In the genomic region with DNA sequence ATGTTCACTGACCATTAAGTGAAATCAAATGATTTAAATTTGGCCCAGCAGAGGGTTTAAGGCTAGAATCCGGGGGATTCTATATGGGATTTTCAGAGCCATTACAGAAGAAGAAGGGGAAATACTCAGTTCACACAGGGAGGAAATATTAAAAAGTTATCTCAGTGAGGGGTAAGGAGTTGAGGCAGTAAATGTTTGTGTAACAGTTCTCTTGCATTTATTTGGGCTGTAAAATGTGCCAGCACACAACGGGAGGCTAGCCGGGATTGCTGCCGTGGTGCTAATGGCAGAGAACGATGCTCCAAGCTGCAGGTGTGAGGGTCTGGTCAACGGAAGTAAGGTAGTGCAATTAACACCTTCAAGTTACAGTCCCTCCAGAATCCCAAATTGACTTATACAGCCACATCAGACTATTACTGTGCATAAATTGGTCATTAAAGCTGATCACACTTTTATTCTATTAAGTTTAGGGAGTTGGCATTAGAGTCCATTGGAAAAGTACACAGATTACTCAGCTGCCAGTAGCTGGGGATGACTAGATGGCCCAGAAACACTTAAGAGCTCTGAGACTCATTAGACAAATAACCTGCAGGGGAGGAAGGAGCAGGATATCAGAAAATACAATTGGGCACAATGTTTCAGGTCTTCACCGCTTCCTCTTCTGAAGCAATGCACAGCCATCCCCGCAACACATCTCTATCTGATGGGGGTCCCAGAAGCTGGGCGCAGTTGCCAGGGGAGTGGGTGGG, we compare ENCODE assay signal across 18 cellular contexts. TPM values are rescaled to one million over a fixed set of nuclear protein-coding genes. Genes with fewer than 3 reads are reported as not detected.
A peak's percentile ranks its signal among the peaks of the same experiment; 100 is the strongest.
DNase-seq lines count a peak whose midpoint lies in the region; ATAC-seq and TF ChIP-seq lines count a peak whose summit lies in the region.
"Had no signal": no experiment of that assay in that cellular context is flagged by ENCODE, and none has a peak within 500 bp of the region (broad histone marks: within the 10 kb centered on the region; RNA-seq: fewer than 3 reads in every experiment).

No MANE protein-coding gene starts in this region.

- H4K20me1 ChIP-seq in PC-3 (ENCODE audit: low read length), result no peaks in the 10 kb centered on the region

- no peak overlapping the region for H3K9ac ChIP-seq in PC-3 (ENCODE audit: low read length)
- H3K9ac ChIP-seq: BLaER1 treated with 17β-estradiol and CSF1 and Interleukin-3, amounts not matched to agents 10 nM and 100 nM had no signal

- no peak overlapping the region for H3K4me3 ChIP-seq in A673 (ENCODE audit: low read depth, low read length, poor library complexity, severe bottlenecking)
- no peak overlapping the region for H3K4me3 ChIP-seq in HEK293 (ENCODE audit: low read depth, low read length)
- no peak overlapping the region; the same call in 1 of the 2 replicates for H3K4me3 ChIP-seq in PC-3 (ENCODE audit: low read length)
- H3K4me3 ChIP-seq: BLaER1 treated with 17β-estradiol and CSF1 and Interleukin-3, amounts not matched to agents 10 nM and 100 nM; PC-9 had no signal

- H3K4me1 ChIP-seq in A673 (ENCODE audit: insufficient read depth, low read length, poor library complexity, severe bottlenecking) (peaks cover 32% of the 10 kb centered on the region), HEK293 (ENCODE audit: control insufficient read depth, insufficient read depth, low read length) (no peaks in the 10 kb centered on the region), PC-3 (ENCODE audit: insufficient read depth, low read length) (peaks cover 16% of the 10 kb centered on the region)

- peak overlapping the region; percentile 56 for H2AFZ ChIP-seq in PC-3 (ENCODE audit: low read length)
- H2AFZ ChIP-seq: PC-9 had no signal

- CTCF ChIA-PET in A673 (lab: Charles Lee) (no interaction called here), HEK293 (lab: Yijun Ruan, JAX) (interaction anchor here (0.7 kb wide), 1 partner anchor 35 kb away, joined by 3 read pairs; no protein-coding TSS in a partner anchor), PC-3 (lab: Charles Lee) (no interaction called here)

- TF ChIP-seq CTCF in A673 (conservative IDR thresholded peaks at IDR 0.05; ENCODE audit: low read depth, low read length) (no peak), HEK293 (tag by site-specific recombination; IDR thresholded peaks at IDR 0.05) (no peak), PC-3 (conservative IDR thresholded peaks at IDR 0.05; ENCODE audit: low read depth, low read length) (no peak)

- no peaks in the 10 kb centered on the region for H3K79me2 ChIP-seq in PC-3 (ENCODE audit: low read length)

- H3F3A ChIP-seq in PC-3 (ENCODE audit: low read length, unreplicated experiment), result no peaks in the 10 kb centered on the region

- peak overlapping the region; percentile 58 for H3K27ac ChIP-seq in A673 (ENCODE audit: low read depth, low read length, poor library complexity, severe bottlenecking)
- H3K27ac ChIP-seq in HEK293 (ENCODE audit: extremely low read depth, low read depth, low read length), result no peak overlapping the region
- peak overlapping the region; percentile 73 for H3K27ac ChIP-seq in PC-3 (ENCODE audit: low read length)
- H3K27ac ChIP-seq: BLaER1 treated with 17β-estradiol and CSF1 and Interleukin-3, amounts not matched to agents 10 nM and 100 nM; PC-9 had no signal

- no peaks in the 10 kb centered on the region for H3K9me2 ChIP-seq in PC-3 (replicated peaks; ENCODE audit: low read length)

- peak overlapping the region; percentile 69 for H3K4me2 ChIP-seq in PC-3 (ENCODE audit: low read length)
- H3K4me2 ChIP-seq: BLaER1 treated with 17β-estradiol and CSF1 and Interleukin-3, amounts not matched to agents 10 nM and 100 nM; PC-9 had no signal

- H3K9me3 ChIP-seq in A673 (ENCODE audit: low read depth, low read length, poor library complexity, severe bottlenecking) (no peaks in the 10 kb centered on the region), HEK293 (ENCODE audit: control insufficient read depth, insufficient read depth, low read depth, low read length) (no peaks in the 10 kb centered on the region), PC-3 (ENCODE audit: low read length) (no peaks in the 10 kb centered on the region)

- POLR2A ChIA-PET in A673 (lab: Charles Lee; ENCODE audit: low non-redundant PET), result no interaction called here
- POLR2A ChIA-PET in HEK293 (lab: Yijun Ruan, JAX), result interaction anchor here (0.7 kb wide), 1 partner anchor 23 kb away, joined by 3 read pairs; no protein-coding TSS in a partner anchor
- POLR2A ChIA-PET in PC-3 (lab: Charles Lee; ENCODE audit: unreplicated experiment), result interaction anchor here (0.7 kb wide), 1 partner anchor 10 kb away, joined by 3 read pairs; no protein-coding TSS in a partner anchor

- H3K36me3 ChIP-seq in A673 (ENCODE audit: insufficient read depth, low read length, poor library complexity, severe bottlenecking), result no peaks in the 10 kb centered on the region
- H3K36me3 ChIP-seq in HEK293 (ENCODE audit: control insufficient read depth in 2 of 2, insufficient read depth in 1 of 2, low read length in 2 of 2), result no peaks in the 10 kb centered on the region
- no peaks in the 10 kb centered on the region for H3K36me3 ChIP-seq in PC-3 (ENCODE audit: low read depth, low read length)

- ATAC-seq in PC-3 (peak; percentile 96), esophagus mucosa (peak; percentile 58), HG03520 (IDR thresholded peaks at IDR 0.05; ENCODE audit: unreplicated experiment) (no peak), HG03457 (IDR thresholded peaks at IDR 0.05; ENCODE audit: unreplicated experiment) (no peak)

- BruUV-seq in A673 (replicated peaks; lab: Mats Ljungman, UMichigan), result no TSS peak
- BruUV-seq in PC-3 (replicated peaks; lab: Mats Ljungman, UMichigan), result no TSS peak

- intact Hi-C loops in A673 (cut with micrococcal nuclease; ENCODE audit: unreplicated experiment) (no loop called here), PC-3 (cut with micrococcal nuclease) (loop anchor here (1.0 kb wide), 1 partner anchor 34 kb away; no protein-coding TSS in a partner anchor)

- DNase-seq in A673 (ENCODE audit: low spot score) (peak; percentile 84), PC-3 (peak; percentile 81), NCI-H345 (lab: John Stamatoyannopoulos, UW) (no peak)
- DNase-seq: CD8-positive, alpha-beta memory T cell; H9; KBM-7; MV-4-11; NCI-H187 treated with DMSO at 0.1 percent for 48 hours; NCI-H2171 treated with DMSO at 0.1 percent for 48 hours; NCI-H446 treated with DMSO at 0.1 percent for 48 hours; NCI-H774; PC-9 had no signal

- no peaks in the 10 kb centered on the region for H3K27me3 ChIP-seq in A673 (replicated peaks; ENCODE audit: insufficient read depth, low read depth, low read length, poor library complexity)
- H3K27me3 ChIP-seq in PC-3 (ENCODE audit: low read length), result no peaks in the 10 kb centered on the region
- H3K27me3 ChIP-seq: BLaER1 treated with 17β-estradiol and CSF1 and Interleukin-3, amounts not matched to agents 10 nM and 100 nM had no signal

TF ChIP-seq in HEK293, 187 proteins besides CTCF, POLR2A, EP300 and RAD21:
- TF ChIP-seq, protein P1, sequence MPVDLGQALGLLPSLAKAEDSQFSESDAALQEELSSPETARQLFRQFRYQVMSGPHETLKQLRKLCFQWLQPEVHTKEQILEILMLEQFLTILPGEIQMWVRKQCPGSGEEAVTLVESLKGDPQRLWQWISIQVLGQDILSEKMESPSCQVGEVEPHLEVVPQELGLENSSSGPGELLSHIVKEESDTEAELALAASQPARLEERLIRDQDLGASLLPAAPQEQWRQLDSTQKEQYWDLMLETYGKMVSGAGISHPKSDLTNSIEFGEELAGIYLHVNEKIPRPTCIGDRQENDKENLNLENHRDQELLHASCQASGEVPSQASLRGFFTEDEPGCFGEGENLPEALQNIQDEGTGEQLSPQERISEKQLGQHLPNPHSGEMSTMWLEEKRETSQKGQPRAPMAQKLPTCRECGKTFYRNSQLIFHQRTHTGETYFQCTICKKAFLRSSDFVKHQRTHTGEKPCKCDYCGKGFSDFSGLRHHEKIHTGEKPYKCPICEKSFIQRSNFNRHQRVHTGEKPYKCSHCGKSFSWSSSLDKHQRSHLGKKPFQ (tag by site-specific recombination; IDR thresholded peaks at IDR 0.05), result peak; percentile 36; the same call in 1 of the 2 replicates
- TF ChIP-seq ZNF596 (tag by site-specific recombination; IDR thresholded peaks at IDR 0.05) (no peak), ZNF76 (tag by site-specific recombination; IDR thresholded peaks at IDR 0.05; ENCODE audit: borderline replicate concordance, low read depth) (no peak), ZNF529 (tag by site-specific recombination; IDR thresholded peaks at IDR 0.05; ENCODE audit: insufficient replicate concordance) (no peak), ZNF513 (tag by site-specific recombination; IDR thresholded peaks at IDR 0.05) (no peak), ZFHX2 (tag by site-specific recombination; conservative IDR thresholded peaks at IDR 0.05) (no peak), ZIC2 (tag by site-specific recombination; IDR thresholded peaks at IDR 0.05) (peak; percentile 81), ZNF133 (tag by site-specific recombination; IDR thresholded peaks at IDR 0.05) (no peak), ZNF776 (tag by site-specific recombination; IDR thresholded peaks at IDR 0.05; ENCODE audit: borderline replicate concordance) (no peak)

RNA-seq across cellular contexts. Expression of gene PPP1R3G, which starts 31.3 kb away (rescaled TPM):
- 0.24 and 0.81 TPM in 2 replicates for total RNA-seq in A673 (2021)
- total RNA-seq in PC-3 (2014; rRNA removed), result 2.8 and 3.2 TPM in 2 replicates
- total RNA-seq in esophagus mucosa, result 2.0 TPM
- total RNA-seq: CD8-positive, alpha-beta memory T cell; H9; T-helper 1 cell treated with Interleukin-12 subunit alpha and Interleukin-12 subunit beta and Interleukin-4 antibody, amounts not matched to agents 30 ng/mL and 1 ng/mL, for 36 hours had no signal

Comparison
In these comparisons a context has a peak if more than half of its experiments do, and no peak if none do; other contexts are left out.
1. ATAC-seq: peak in PC-3 (single experiment) and esophagus mucosa (single experiment); none in HG03520 (single experiment) and HG03457 (single experiment).